ENCODE assay signal across 8 cellular contexts in genomic region chr1:184622136-184622823, GRCh38.
DNase-seq lines count a peak whose midpoint lies in the region; ATAC-seq and TF ChIP-seq lines count a peak whose summit lies in the region.

No MANE protein-coding gene starts in this region.

- H3K4me1 ChIP-seq in ascending aorta (peaks cover 0 to 16% of the 10 kb centered on the region in 2 donors), hepatocyte (ENCODE audit: insufficient read depth) (peaks cover 26% of the 10 kb centered on the region), suprapubic skin (peaks cover 69% of the 10 kb centered on the region)

- peak; percentile 87 for TF ChIP-seq EP300 in suprapubic skin (IDR thresholded peaks at IDR 0.05)

- no peak overlapping the region for H2AFZ ChIP-seq in hepatocyte

- ATAC-seq in HG03457 (IDR thresholded peaks at IDR 0.05; ENCODE audit: unreplicated experiment) (no peak), HG02623 (IDR thresholded peaks at IDR 0.05; ENCODE audit: unreplicated experiment) (no peak)

- H3K36me3 ChIP-seq in ascending aorta = no peaks in the 10 kb centered on the region
- H3K36me3 ChIP-seq in hepatocyte (replicated peaks; ENCODE audit: insufficient read depth, low read depth) = no peaks in the 10 kb centered on the region
- H3K36me3 ChIP-seq in suprapubic skin = peaks cover 9% of the 10 kb centered on the region

- H3K4me3 ChIP-seq in HFF-Myc (replicated peaks; ENCODE audit: low read depth, low read length) = no peak overlapping the region
- no peak overlapping the region for H3K4me3 ChIP-seq in ascending aorta
- no peak overlapping the region for H3K4me3 ChIP-seq in hepatocyte
- no peak overlapping the region for H3K4me3 ChIP-seq in suprapubic skin

- H3K27me3 ChIP-seq in ascending aorta = no peaks in the 10 kb centered on the region
- no peaks in the 10 kb centered on the region for H3K27me3 ChIP-seq in hepatocyte
- H3K27me3 ChIP-seq in suprapubic skin = no peaks in the 10 kb centered on the region

- no peak for TF ChIP-seq POLR2A in suprapubic skin (IDR thresholded peaks at IDR 0.05)

- no peaks in the 10 kb centered on the region for H3K9me2 ChIP-seq in hepatocyte (replicated peaks; ENCODE audit: insufficient read depth)

- no peaks in the 10 kb centered on the region for H3K9me3 ChIP-seq in ascending aorta
- no peaks in the 10 kb centered on the region for H3K9me3 ChIP-seq in hepatocyte (ENCODE audit: low read depth)
- H3K9me3 ChIP-seq in suprapubic skin = no peaks in the 10 kb centered on the region

- peak overlapping the region; percentile 60 for H3K4me2 ChIP-seq in hepatocyte

- H4K20me1 ChIP-seq in hepatocyte (ENCODE audit: insufficient read depth, poor library complexity, severe bottlenecking) = no peaks in the 10 kb centered on the region

- no peak for TF ChIP-seq CTCF in HFF-Myc (IDR thresholded peaks at IDR 0.05; ENCODE audit: low read depth, low read length, missing control alignments)
- no peak for TF ChIP-seq CTCF in ascending aorta (IDR thresholded peaks at IDR 0.05)
- TF ChIP-seq CTCF in hepatocyte (IDR thresholded peaks at IDR 0.05; ENCODE audit: poor library complexity) = no peak
- TF ChIP-seq CTCF in suprapubic skin (IDR thresholded peaks at IDR 0.05) = no peak

- 32% methylated on average over 9 of the region's 9 CpGs for WGBS in hepatocyte (ENCODE audit: low lambda C conversion rate, missing lambda C conversion rate)
- WGBS in suprapubic skin = 38% methylated on average over 9 of the region's 9 CpGs

- intact Hi-C loops in ascending aorta (cut with DNase I) = no loop called here

- H3K79me2 ChIP-seq in hepatocyte = no peaks in the 10 kb centered on the region

- peak; percentile 95 for DNase-seq in HFF-Myc (ENCODE audit: extremely low read depth, low read depth)
- peak in 1 of 2 donors; percentile 88 for DNase-seq in ascending aorta (ENCODE audit: low spot score in 2 of 2)
- peak; percentile 81 for DNase-seq in hepatocyte (ENCODE audit: low spot score)
- DNase-seq in suprapubic skin (ENCODE audit: low spot score in 2 of 2) = peak; percentile 85 to 89
- DNase-seq in NCI-H2196 (lab: John Stamatoyannopoulos, UW; ENCODE audit: unreplicated experiment) = no peak
- DNase-seq in pons (ENCODE audit: low spot score) = no peak

- H3K27ac ChIP-seq in ascending aorta (peak overlapping the region; percentile 59 to 79), hepatocyte (peak overlapping the region; percentile 88), suprapubic skin (peak overlapping the region; percentile 86)

Comparison
In these comparisons a context has a peak if more than half of its experiments do, and no peak if none do; other contexts are left out.
1. DNase-seq: peak in HFF-Myc (single experiment), hepatocyte (single experiment) and suprapubic skin (2 of 2); none in NCI-H2196 (single experiment) and pons (single experiment).
2. Peak in every context shown above with its lines, with median percentiles within 50 percentile points of each other: H3K27ac ChIP-seq.